1 cellular context compared by ENCODE assay signal in genomic region chr6:122154912-122155516, GRCh38.
TF ChIP-seq lines count a peak whose summit lies in the region.

No MANE protein-coding gene starts in this region.

TF ChIP-seq in WTC11, 78 proteins besides CTCF, POLR2A, EP300 and RAD21 (continued from another document):
- no peak for TF ChIP-seq ZSCAN18 (CRISPR knock-in tag; IDR thresholded peaks at IDR 0.05)
